In genomic region chr9:125966456-125966855, GRCh38 we compare ENCODE assay signal across 13 cellular contexts.
"Had no signal": no experiment of that assay in that cellular context is flagged by ENCODE, and none has a peak within 500 bp of the region (broad histone marks: within the 10 kb centered on the region; RNA-seq: fewer than 3 reads in every experiment).

No MANE protein-coding gene starts in this region.

- H3K9me3 ChIP-seq: adrenal gland, neutrophil had no signal

- H3K4me1 Mint-ChIP-seq: natural killer cell; stimulated activated naive CD8-positive, alpha-beta T cell treated with anti-CD3 and anti-CD28 coated beads, Interleukin-15, amount 100 ng/mL, for 72 hours had no signal

- DNase-seq: activated CD4-positive, alpha-beta T cell treated with anti-CD3 and anti-CD28 coated beads, Interleukin-2, amount 50 U/mL, for 4 hours; activated naive CD4-positive, alpha-beta T cell treated with anti-CD3 and anti-CD28 coated beads, Interleukin-2, amount 50 U/mL, for 16 hours; activated T-cell treated with anti-CD3 and anti-CD28 coated beads for 4 hours; effector CD4-positive, alpha-beta T cell; foreskin fibroblast; mesenchymal stem cell; natural killer cell; stimulated activated CD4-positive, alpha-beta T cell treated with anti-CD3 and anti-CD28 coated beads, Interleukin-1b, Interleukin-23, amount 100 ng/mL, for 48 hours; stimulated activated naive CD8-positive, alpha-beta T cell treated with anti-CD3 and anti-CD28 coated beads, Interleukin-15, amount 100 ng/mL, for 72 hours had no signal

- H3K27me3 ChIP-seq: adrenal gland, cardiac muscle cell, neutrophil had no signal

- H3K27ac ChIP-seq: adrenal gland, neutrophil had no signal

- H3K27ac Mint-ChIP-seq: natural killer cell; stimulated activated naive CD8-positive, alpha-beta T cell treated with anti-CD3 and anti-CD28 coated beads, Interleukin-15, amount 100 ng/mL, for 72 hours had no signal

- H3K27me3 Mint-ChIP-seq: stimulated activated naive CD8-positive, alpha-beta T cell treated with anti-CD3 and anti-CD28 coated beads, Interleukin-15, amount 100 ng/mL, for 72 hours had no signal

- H3K9me3 Mint-ChIP-seq: natural killer cell; stimulated activated naive CD8-positive, alpha-beta T cell treated with anti-CD3 and anti-CD28 coated beads, Interleukin-15, amount 100 ng/mL, for 72 hours had no signal

- H3K4me3 Mint-ChIP-seq: natural killer cell; stimulated activated naive CD8-positive, alpha-beta T cell treated with anti-CD3 and anti-CD28 coated beads, Interleukin-15, amount 100 ng/mL, for 72 hours had no signal

- ATAC-seq: natural killer cell; stimulated activated naive CD8-positive, alpha-beta T cell treated with anti-CD3 and anti-CD28 coated beads, Interleukin-15, amount 100 ng/mL, for 72 hours had no signal

- FAIRE-seq: colon had no signal
